ENCODE assay signal across 16 cellular contexts in genomic region chr2:8624855-8625398, GRCh38. TPM values are rescaled to one million over a fixed set of nuclear protein-coding genes. Genes with fewer than 3 reads are reported as not detected.
DNase-seq lines count a peak whose midpoint lies in the region; ATAC-seq and TF ChIP-seq lines count a peak whose summit lies in the region.
"Had no signal": no experiment of that assay in that cellular context is flagged by ENCODE, and none has a peak within 500 bp of the region (broad histone marks: within the 10 kb centered on the region; RNA-seq: fewer than 3 reads in every experiment).

No MANE protein-coding gene starts in this region.

- in situ Hi-C loops in GM13976 (cut with MboI; ENCODE audit: low sequenced_read_pairs, unreplicated experiment): no loop called here

- peak overlapping the region; percentile 5 for H3K27ac Mint-ChIP-seq in activated naive CD8-positive, alpha-beta T cell treated with anti-CD3 and anti-CD28 coated beads, Interleukin-2, amount 50 U/mL, for 24 hours
- no peak overlapping the region for H3K27ac Mint-ChIP-seq in activated naive CD8-positive, alpha-beta T cell treated with anti-CD3 and anti-CD28 coated beads for 36 hours
- peak overlapping the region; percentile 57 for H3K27ac Mint-ChIP-seq in neural crest cell (ENCODE audit: unreplicated experiment)
- H3K27ac Mint-ChIP-seq in activated T-helper 17 cell treated with anti-CD3 and anti-CD28 coated beads, Interleukin-2, amount 50 U/mL, for 72 hours: no peak overlapping the region
- H3K27ac Mint-ChIP-seq: B cell; CD4-positive, alpha-beta memory T cell had no signal

- no peak for ATAC-seq in activated naive CD8-positive, alpha-beta T cell treated with anti-CD3 and anti-CD28 coated beads, Interleukin-2, amount 50 U/mL, for 24 hours
- no peak for ATAC-seq in HG03175 (IDR thresholded peaks at IDR 0.05; ENCODE audit: unreplicated experiment)
- no peak for ATAC-seq in activated T-helper 17 cell treated with anti-CD3 and anti-CD28 coated beads, Interleukin-2, amount 50 U/mL, for 72 hours (replicated peaks)
- ATAC-seq: Panc1 had no signal

- peaks cover 2% of the 10 kb centered on the region for H3K36me3 Mint-ChIP-seq in activated naive CD8-positive, alpha-beta T cell treated with anti-CD3 and anti-CD28 coated beads, Interleukin-2, amount 50 U/mL, for 24 hours (ENCODE audit: low read depth)
- H3K36me3 Mint-ChIP-seq in activated naive CD8-positive, alpha-beta T cell treated with anti-CD3 and anti-CD28 coated beads for 36 hours: no peaks in the 10 kb centered on the region
- no peaks in the 10 kb centered on the region for H3K36me3 Mint-ChIP-seq in neural crest cell (ENCODE audit: low read depth)
- H3K36me3 Mint-ChIP-seq in activated T-helper 17 cell treated with anti-CD3 and anti-CD28 coated beads, Interleukin-2, amount 50 U/mL, for 72 hours (ENCODE audit: low read depth): no peaks in the 10 kb centered on the region
- H3K36me3 Mint-ChIP-seq: CD4-positive, alpha-beta memory T cell had no signal

- peaks cover 2% of the 10 kb centered on the region for H3K4me1 Mint-ChIP-seq in activated naive CD8-positive, alpha-beta T cell treated with anti-CD3 and anti-CD28 coated beads, Interleukin-2, amount 50 U/mL, for 24 hours
- H3K4me1 Mint-ChIP-seq in activated naive CD8-positive, alpha-beta T cell treated with anti-CD3 and anti-CD28 coated beads for 36 hours: no peaks in the 10 kb centered on the region
- peaks cover 14% of the 10 kb centered on the region for H3K4me1 Mint-ChIP-seq in neural crest cell
- H3K4me1 Mint-ChIP-seq in activated T-helper 17 cell treated with anti-CD3 and anti-CD28 coated beads, Interleukin-2, amount 50 U/mL, for 72 hours: peaks cover 9% of the 10 kb centered on the region

- H3K27me3 Mint-ChIP-seq in activated naive CD8-positive, alpha-beta T cell treated with anti-CD3 and anti-CD28 coated beads, Interleukin-2, amount 50 U/mL, for 24 hours: peaks cover 5% of the 10 kb centered on the region
- H3K27me3 Mint-ChIP-seq in activated naive CD8-positive, alpha-beta T cell treated with anti-CD3 and anti-CD28 coated beads for 36 hours: no peaks in the 10 kb centered on the region
- H3K27me3 Mint-ChIP-seq in neural crest cell (ENCODE audit: low read depth): no peaks in the 10 kb centered on the region
- peaks cover 10% of the 10 kb centered on the region for H3K27me3 Mint-ChIP-seq in activated T-helper 17 cell treated with anti-CD3 and anti-CD28 coated beads, Interleukin-2, amount 50 U/mL, for 72 hours

- H3K4me3 Mint-ChIP-seq in activated naive CD8-positive, alpha-beta T cell treated with anti-CD3 and anti-CD28 coated beads, Interleukin-2, amount 50 U/mL, for 24 hours: no peak overlapping the region
- H3K4me3 Mint-ChIP-seq in activated naive CD8-positive, alpha-beta T cell treated with anti-CD3 and anti-CD28 coated beads for 36 hours: no peak overlapping the region
- no peak overlapping the region for H3K4me3 Mint-ChIP-seq in neural crest cell
- H3K4me3 Mint-ChIP-seq in activated T-helper 17 cell treated with anti-CD3 and anti-CD28 coated beads, Interleukin-2, amount 50 U/mL, for 72 hours: no peak overlapping the region
- H3K4me3 Mint-ChIP-seq: B cell; CD4-positive, alpha-beta memory T cell had no signal

- H3K9me3 Mint-ChIP-seq in activated naive CD8-positive, alpha-beta T cell treated with anti-CD3 and anti-CD28 coated beads, Interleukin-2, amount 50 U/mL, for 24 hours: no peaks in the 10 kb centered on the region
- H3K9me3 Mint-ChIP-seq in activated naive CD8-positive, alpha-beta T cell treated with anti-CD3 and anti-CD28 coated beads for 36 hours: no peaks in the 10 kb centered on the region
- H3K9me3 Mint-ChIP-seq in neural crest cell: no peaks in the 10 kb centered on the region
- H3K9me3 Mint-ChIP-seq in activated T-helper 17 cell treated with anti-CD3 and anti-CD28 coated beads, Interleukin-2, amount 50 U/mL, for 72 hours: no peaks in the 10 kb centered on the region
- H3K9me3 Mint-ChIP-seq: CD4-positive, alpha-beta memory T cell had no signal

- TF ChIP-seq CTCF in neural crest cell (conservative IDR thresholded peaks at IDR 0.05): no peak
- TF ChIP-seq CTCF in GM13976 (IDR thresholded peaks at IDR 0.05; ENCODE audit: borderline replicate concordance, control extremely low read depth, extremely low read depth, insufficient read depth, missing control alignments): no peak

- no peak for DNase-seq in activated naive CD8-positive, alpha-beta T cell treated with anti-CD3 and anti-CD28 coated beads, Interleukin-2, amount 50 U/mL, for 24 hours
- DNase-seq in activated naive CD8-positive, alpha-beta T cell treated with anti-CD3 and anti-CD28 coated beads for 36 hours: no peak
- peak; percentile 45 for DNase-seq in islet precursor cell
- no peak for DNase-seq in neural crest cell (ENCODE audit: low read depth, low spot score)
- DNase-seq in GM13976 (ENCODE audit: low spot score): no peak
- DNase-seq: CD4-positive, alpha-beta memory T cell; GOT3; NCI-H1092; NCI-H1694; NCI-H446 treated with DMSO at 0.1 percent for 48 hours; NCI-H774; SHP77 had no signal

RNA-seq across cellular contexts. Expression of gene ID2, which starts 56.9 kb away (rescaled TPM):
- total RNA-seq in activated naive CD8-positive, alpha-beta T cell treated with anti-CD3 and anti-CD28 coated beads for 36 hours: 10 to 100 TPM; 61.1 to 62.5 TPM
- total RNA-seq in neural crest cell: 44.1 and 46.1 TPM in 2 replicates
- total RNA-seq in activated T-helper 17 cell treated with anti-CD3 and anti-CD28 coated beads, Interleukin-2, amount 50 U/mL, for 72 hours: 100 to 1,000 TPM in 1 of 2 donors, 10 to 100 TPM in 1; 85.6 to 425 TPM

Comparison
In these comparisons a context has a peak if more than half of its experiments do, and no peak if none do; other contexts are left out.
1. H3K27ac Mint-ChIP-seq: peak in activated naive CD8-positive, alpha-beta T cell treated with anti-CD3 and anti-CD28 coated beads, Interleukin-2, amount 50 U/mL, for 24 hours (single experiment) and neural crest cell (single experiment); none in activated naive CD8-positive, alpha-beta T cell treated with anti-CD3 and anti-CD28 coated beads for 36 hours (single experiment) and activated T-helper 17 cell treated with anti-CD3 and anti-CD28 coated beads, Interleukin-2, amount 50 U/mL, for 72 hours (single experiment).